1 cellular context compared by ENCODE assay signal in the genomic region with DNA sequence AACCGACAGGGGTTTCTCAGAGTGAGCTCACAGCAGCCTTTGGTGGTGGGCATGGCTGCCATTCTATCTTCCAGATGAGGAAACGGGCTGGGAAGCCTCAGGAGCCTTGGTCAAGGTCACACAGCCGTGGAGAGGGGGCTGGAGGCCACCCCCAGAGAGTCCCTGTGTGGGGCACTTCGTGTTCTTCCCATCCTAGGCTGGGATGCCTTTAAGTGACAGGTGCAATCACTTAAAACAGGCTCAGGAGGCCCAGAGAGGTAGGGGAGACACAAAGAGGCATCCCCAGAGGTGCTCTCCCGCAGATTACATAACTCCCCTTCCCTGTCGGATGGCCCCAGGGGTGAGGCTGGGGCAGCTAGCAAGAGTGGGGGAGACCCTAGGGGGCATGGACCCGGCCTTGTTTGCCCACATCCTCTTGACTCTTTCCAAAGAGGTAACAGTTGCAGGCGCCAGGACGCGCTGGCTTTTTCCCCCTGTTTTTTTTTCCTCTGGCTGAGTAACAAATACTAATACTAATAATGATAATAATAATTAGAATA.
TF ChIP-seq lines count a peak whose summit lies in the region.

No MANE protein-coding gene starts in this region.

TF ChIP-seq in WTC11, 78 proteins besides CTCF, POLR2A, EP300 and RAD21:
- TF ChIP-seq, protein P1, sequence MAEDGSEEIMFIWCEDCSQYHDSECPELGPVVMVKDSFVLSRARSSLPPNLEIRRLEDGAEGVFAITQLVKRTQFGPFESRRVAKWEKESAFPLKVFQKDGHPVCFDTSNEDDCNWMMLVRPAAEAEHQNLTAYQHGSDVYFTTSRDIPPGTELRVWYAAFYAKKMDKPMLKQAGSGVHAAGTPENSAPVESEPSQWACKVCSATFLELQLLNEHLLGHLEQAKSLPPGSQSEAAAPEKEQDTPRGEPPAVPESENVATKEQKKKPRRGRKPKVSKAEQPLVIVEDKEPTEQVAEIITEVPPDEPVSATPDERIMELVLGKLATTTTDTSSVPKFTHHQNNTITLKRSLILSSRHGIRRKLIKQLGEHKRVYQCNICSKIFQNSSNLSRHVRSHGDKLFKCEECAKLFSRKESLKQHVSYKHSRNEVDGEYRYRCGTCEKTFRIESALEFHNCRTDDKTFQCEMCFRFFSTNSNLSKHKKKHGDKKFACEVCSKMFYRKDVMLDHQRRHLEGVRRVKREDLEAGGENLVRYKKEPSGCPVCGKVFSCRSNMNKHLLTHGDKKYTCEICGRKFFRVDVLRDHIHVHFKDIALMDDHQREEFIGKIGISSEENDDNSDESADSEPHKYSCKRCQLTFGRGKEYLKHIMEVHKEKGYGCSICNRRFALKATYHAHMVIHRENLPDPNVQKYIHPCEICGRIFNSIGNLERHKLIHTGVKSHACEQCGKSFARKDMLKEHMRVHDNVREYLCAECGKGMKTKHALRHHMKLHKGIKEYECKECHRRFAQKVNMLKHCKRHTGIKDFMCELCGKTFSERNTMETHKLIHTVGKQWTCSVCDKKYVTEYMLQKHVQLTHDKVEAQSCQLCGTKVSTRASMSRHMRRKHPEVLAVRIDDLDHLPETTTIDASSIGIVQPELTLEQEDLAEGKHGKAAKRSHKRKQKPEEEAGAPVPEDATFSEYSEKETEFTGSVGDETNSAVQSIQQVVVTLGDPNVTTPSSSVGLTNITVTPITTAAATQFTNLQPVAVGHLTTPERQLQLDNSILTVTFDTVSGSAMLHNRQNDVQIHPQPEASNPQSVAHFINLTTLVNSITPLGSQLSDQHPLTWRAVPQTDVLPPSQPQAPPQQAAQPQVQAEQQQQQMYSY (CRISPR knock-in tag; IDR thresholded peaks at IDR 0.05) = no peak
- TF ChIP-seq SMAD3 (CRISPR knock-in tag; IDR thresholded peaks at IDR 0.05; ENCODE audit: borderline replicate concordance) = no peak
- TF ChIP-seq, protein P2, sequence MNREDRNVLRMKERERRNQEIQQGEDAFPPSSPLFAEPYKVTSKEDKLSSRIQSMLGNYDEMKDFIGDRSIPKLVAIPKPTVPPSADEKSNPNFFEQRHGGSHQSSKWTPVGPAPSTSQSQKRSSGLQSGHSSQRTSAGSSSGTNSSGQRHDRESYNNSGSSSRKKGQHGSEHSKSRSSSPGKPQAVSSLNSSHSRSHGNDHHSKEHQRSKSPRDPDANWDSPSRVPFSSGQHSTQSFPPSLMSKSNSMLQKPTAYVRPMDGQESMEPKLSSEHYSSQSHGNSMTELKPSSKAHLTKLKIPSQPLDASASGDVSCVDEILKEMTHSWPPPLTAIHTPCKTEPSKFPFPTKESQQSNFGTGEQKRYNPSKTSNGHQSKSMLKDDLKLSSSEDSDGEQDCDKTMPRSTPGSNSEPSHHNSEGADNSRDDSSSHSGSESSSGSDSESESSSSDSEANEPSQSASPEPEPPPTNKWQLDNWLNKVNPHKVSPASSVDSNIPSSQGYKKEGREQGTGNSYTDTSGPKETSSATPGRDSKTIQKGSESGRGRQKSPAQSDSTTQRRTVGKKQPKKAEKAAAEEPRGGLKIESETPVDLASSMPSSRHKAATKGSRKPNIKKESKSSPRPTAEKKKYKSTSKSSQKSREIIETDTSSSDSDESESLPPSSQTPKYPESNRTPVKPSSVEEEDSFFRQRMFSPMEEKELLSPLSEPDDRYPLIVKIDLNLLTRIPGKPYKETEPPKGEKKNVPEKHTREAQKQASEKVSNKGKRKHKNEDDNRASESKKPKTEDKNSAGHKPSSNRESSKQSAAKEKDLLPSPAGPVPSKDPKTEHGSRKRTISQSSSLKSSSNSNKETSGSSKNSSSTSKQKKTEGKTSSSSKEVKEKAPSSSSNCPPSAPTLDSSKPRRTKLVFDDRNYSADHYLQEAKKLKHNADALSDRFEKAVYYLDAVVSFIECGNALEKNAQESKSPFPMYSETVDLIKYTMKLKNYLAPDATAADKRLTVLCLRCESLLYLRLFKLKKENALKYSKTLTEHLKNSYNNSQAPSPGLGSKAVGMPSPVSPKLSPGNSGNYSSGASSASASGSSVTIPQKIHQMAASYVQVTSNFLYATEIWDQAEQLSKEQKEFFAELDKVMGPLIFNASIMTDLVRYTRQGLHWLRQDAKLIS (CRISPR knock-in tag; IDR thresholded peaks at IDR 0.05; ENCODE audit: borderline replicate concordance) = no peak
- no peak for TF ChIP-seq SMAD4 (CRISPR knock-in tag; IDR thresholded peaks at IDR 0.05)
- TF ChIP-seq, protein P3, sequence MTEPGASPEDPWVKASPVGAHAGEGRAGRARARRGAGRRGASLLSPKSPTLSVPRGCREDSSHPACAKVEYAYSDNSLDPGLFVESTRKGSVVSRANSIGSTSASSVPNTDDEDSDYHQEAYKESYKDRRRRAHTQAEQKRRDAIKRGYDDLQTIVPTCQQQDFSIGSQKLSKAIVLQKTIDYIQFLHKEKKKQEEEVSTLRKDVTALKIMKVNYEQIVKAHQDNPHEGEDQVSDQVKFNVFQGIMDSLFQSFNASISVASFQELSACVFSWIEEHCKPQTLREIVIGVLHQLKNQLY (CRISPR knock-in tag; IDR thresholded peaks at IDR 0.05) = no peak
- TF ChIP-seq ZNF263 (CRISPR knock-in tag; IDR thresholded peaks at IDR 0.05; ENCODE audit: low read depth) = no peak
- TF ChIP-seq, protein P4, sequence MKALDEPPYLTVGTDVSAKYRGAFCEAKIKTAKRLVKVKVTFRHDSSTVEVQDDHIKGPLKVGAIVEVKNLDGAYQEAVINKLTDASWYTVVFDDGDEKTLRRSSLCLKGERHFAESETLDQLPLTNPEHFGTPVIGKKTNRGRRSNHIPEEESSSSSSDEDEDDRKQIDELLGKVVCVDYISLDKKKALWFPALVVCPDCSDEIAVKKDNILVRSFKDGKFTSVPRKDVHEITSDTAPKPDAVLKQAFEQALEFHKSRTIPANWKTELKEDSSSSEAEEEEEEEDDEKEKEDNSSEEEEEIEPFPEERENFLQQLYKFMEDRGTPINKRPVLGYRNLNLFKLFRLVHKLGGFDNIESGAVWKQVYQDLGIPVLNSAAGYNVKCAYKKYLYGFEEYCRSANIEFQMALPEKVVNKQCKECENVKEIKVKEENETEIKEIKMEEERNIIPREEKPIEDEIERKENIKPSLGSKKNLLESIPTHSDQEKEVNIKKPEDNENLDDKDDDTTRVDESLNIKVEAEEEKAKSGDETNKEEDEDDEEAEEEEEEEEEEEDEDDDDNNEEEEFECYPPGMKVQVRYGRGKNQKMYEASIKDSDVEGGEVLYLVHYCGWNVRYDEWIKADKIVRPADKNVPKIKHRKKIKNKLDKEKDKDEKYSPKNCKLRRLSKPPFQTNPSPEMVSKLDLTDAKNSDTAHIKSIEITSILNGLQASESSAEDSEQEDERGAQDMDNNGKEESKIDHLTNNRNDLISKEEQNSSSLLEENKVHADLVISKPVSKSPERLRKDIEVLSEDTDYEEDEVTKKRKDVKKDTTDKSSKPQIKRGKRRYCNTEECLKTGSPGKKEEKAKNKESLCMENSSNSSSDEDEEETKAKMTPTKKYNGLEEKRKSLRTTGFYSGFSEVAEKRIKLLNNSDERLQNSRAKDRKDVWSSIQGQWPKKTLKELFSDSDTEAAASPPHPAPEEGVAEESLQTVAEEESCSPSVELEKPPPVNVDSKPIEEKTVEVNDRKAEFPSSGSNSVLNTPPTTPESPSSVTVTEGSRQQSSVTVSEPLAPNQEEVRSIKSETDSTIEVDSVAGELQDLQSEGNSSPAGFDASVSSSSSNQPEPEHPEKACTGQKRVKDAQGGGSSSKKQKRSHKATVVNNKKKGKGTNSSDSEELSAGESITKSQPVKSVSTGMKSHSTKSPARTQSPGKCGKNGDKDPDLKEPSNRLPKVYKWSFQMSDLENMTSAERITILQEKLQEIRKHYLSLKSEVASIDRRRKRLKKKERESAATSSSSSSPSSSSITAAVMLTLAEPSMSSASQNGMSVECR (CRISPR knock-in tag; IDR thresholded peaks at IDR 0.05; ENCODE audit: borderline replicate concordance) = no peak
- TF ChIP-seq NR1H2 (CRISPR knock-in tag; IDR thresholded peaks at IDR 0.05) = no peak
